Comparison of ENCODE assay signal across 8 cellular contexts in the genomic region with DNA sequence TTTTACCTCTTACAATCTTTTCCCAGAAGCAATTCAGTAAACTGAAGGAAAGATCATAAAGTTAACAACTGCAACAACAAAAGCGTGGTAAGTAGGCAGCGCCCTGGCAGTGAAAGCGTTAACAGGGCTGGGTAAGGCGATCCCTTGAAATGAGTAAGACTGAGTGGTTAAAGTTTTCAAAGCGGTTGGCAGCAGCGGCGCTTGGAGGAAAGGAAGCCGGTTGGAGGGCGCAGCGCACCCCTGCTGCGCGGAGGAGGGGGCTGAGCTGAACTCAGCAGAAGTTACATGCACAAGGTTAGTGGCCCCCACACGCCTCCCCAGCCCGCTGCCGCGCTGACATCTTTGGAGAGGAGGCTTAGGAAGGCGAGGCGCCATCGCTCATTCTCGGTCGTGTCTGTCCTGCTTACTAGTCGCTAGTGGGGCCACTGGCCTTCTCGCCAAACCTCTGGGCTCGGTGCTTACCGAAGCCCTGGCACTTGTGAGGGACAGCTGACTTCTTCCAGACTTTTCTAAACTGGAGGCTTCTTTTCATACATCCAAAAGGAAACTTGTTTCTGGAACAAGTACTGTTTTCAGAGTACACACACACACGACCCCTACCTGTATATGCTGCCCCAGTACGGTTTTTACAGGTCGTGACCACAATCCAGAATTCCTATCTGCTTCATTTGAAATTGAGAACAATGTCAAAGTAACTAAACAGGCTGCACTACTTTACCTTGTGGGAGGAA. TPM values are rescaled to one million over a fixed set of nuclear protein-coding genes. Genes with fewer than 3 reads are reported as not detected.
DNase-seq lines count a peak whose midpoint lies in the region; ATAC-seq and TF ChIP-seq lines count a peak whose summit lies in the region.

A gene with protein sequence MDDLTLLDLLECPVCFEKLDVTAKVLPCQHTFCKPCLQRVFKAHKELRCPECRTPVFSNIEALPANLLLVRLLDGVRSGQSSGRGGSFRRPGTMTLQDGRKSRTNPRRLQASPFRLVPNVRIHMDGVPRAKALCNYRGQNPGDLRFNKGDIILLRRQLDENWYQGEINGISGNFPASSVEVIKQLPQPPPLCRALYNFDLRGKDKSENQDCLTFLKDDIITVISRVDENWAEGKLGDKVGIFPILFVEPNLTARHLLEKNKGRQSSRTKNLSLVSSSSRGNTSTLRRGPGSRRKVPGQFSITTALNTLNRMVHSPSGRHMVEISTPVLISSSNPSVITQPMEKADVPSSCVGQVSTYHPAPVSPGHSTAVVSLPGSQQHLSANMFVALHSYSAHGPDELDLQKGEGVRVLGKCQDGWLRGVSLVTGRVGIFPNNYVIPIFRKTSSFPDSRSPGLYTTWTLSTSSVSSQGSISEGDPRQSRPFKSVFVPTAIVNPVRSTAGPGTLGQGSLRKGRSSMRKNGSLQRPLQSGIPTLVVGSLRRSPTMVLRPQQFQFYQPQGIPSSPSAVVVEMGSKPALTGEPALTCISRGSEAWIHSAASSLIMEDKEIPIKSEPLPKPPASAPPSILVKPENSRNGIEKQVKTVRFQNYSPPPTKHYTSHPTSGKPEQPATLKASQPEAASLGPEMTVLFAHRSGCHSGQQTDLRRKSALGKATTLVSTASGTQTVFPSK (plus strand): TSS at position 178 of the 731 bp plus-strand sequence. CDS start 1,351 bp downstream, outside the sequence.

- no peaks in the 10 kb centered on the region for H3K36me3 Mint-ChIP-seq in glutamatergic neuron (ENCODE audit: unreplicated experiment)

- TF ChIP-seq EP300 in Ishikawa (IDR thresholded peaks at IDR 0.05; ENCODE audit: borderline replicate concordance), result peak; percentile 58; the same call in 1 of the 2 replicates

- H3K9ac ChIP-seq in parathyroid adenoma, result no peak within 1 kb of the TSS

- no peaks in the 10 kb centered on the region for H3K79me2 ChIP-seq in parathyroid adenoma

- TF ChIP-seq CTCF in BJ (IDR thresholded peaks at IDR 0.05; ENCODE audit: insufficient read depth, low read depth, low read length) (no peak), glutamatergic neuron (IDR thresholded peaks at IDR 0.05; ENCODE audit: partially characterized antibody, unreplicated experiment) (no peak), parathyroid adenoma (IDR thresholded peaks at IDR 0.05) (no peak)

- H3K36me3 ChIP-seq in BJ (ENCODE audit: control insufficient read depth, insufficient read depth, low read length), result no peaks in the 10 kb centered on the region
- H3K36me3 ChIP-seq in parathyroid adenoma (ENCODE audit: control insufficient read depth, insufficient read depth, low read length), result no peaks in the 10 kb centered on the region

- H3K9me3 Mint-ChIP-seq in glutamatergic neuron (ENCODE audit: unreplicated experiment), result no peaks in the 10 kb centered on the region

- no peak within 1 kb of the TSS for H3K27ac ChIP-seq in parathyroid adenoma

- no peaks in the 10 kb centered on the region for H3K9me3 ChIP-seq in parathyroid adenoma (ENCODE audit: control insufficient read depth, low read length)

- H3K4me1 ChIP-seq in parathyroid adenoma, result peaks cover 5% of the 10 kb centered on the region

- TF ChIP-seq RAD21 in Ishikawa (IDR thresholded peaks at IDR 0.05; ENCODE audit: low read depth), result peak; percentile 1; the same call in 1 of the 2 replicates

- H3K27ac Mint-ChIP-seq in glutamatergic neuron (ENCODE audit: unreplicated experiment), result no peak within 1 kb of the TSS

- H2AFZ ChIP-seq in parathyroid adenoma, result peak within 1 kb of the TSS; percentile 63

- H3K4me2 ChIP-seq in parathyroid adenoma (ENCODE audit: low read length), result peak within 1 kb of the TSS; percentile 52

- DNase-seq in BJ (ENCODE audit: low read depth) (no peak), glutamatergic neuron (peak; percentile 35)
- peak; percentile 54 to 60 for DNase-seq in activated T-cell treated with anti-CD3 and anti-CD28 coated beads, Interleukin-2, amount 50 U/mL, for 48 hours

- CTCF ChIA-PET in BJ (lab: Yijun Ruan, JAX), result no interaction called here

- peak within 1 kb of the TSS; percentile 83 for H3K4me3 Mint-ChIP-seq in glutamatergic neuron (ENCODE audit: unreplicated experiment)

- POLR2A ChIA-PET in BJ (lab: Charles Lee), result no interaction called here

- H3K4me1 Mint-ChIP-seq in glutamatergic neuron (ENCODE audit: low read depth, unreplicated experiment), result peaks cover 5% of the 10 kb centered on the region

- H3K27me3 Mint-ChIP-seq in glutamatergic neuron (ENCODE audit: unreplicated experiment), result no peaks in the 10 kb centered on the region

- H3K4me3 ChIP-seq in BJ (ENCODE audit: low read depth, low read length), result peak within 1 kb of the TSS; percentile 41
- peak within 1 kb of the TSS; percentile 15 for H3K4me3 ChIP-seq in parathyroid adenoma (ENCODE audit: low read depth, low read length)

- ATAC-seq in GM18873 (IDR thresholded peaks at IDR 0.05; ENCODE audit: low FRiP score, unreplicated experiment) (no peak), GM21723 (IDR thresholded peaks at IDR 0.05; ENCODE audit: unreplicated experiment) (no peak), GM21447 (IDR thresholded peaks at IDR 0.05; ENCODE audit: unreplicated experiment) (no peak)

- H3K27me3 ChIP-seq in BJ (ENCODE audit: control insufficient read depth, insufficient read depth, low read length) (peaks cover 3% of the 10 kb centered on the region), parathyroid adenoma (ENCODE audit: control insufficient read depth, insufficient read depth, low read length) (no peaks in the 10 kb centered on the region)

TF ChIP-seq in Ishikawa, 13 proteins besides CTCF, POLR2A, EP300 and RAD21:
- TF ChIP-seq YY1 (IDR thresholded peaks at IDR 0.05; ENCODE audit: low read depth), result peak; percentile 60; the same call in 1 of the 2 replicates
- TF ChIP-seq, protein P1, sequence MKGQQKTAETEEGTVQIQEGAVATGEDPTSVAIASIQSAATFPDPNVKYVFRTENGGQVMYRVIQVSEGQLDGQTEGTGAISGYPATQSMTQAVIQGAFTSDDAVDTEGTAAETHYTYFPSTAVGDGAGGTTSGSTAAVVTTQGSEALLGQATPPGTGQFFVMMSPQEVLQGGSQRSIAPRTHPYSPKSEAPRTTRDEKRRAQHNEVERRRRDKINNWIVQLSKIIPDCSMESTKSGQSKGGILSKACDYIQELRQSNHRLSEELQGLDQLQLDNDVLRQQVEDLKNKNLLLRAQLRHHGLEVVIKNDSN (IDR thresholded peaks at IDR 0.05), result no peak
- TF ChIP-seq ZBTB7A (IDR thresholded peaks at IDR 0.05; ENCODE audit: low read depth), result peak; percentile 88
- peak; percentile 59; the same call in 1 of the 2 replicates for TF ChIP-seq TAF1 (IDR thresholded peaks at IDR 0.05; ENCODE audit: low read depth)
- no peak for TF ChIP-seq CEBPB (IDR thresholded peaks at IDR 0.05)
- no peak for TF ChIP-seq CREB1 (IDR thresholded peaks at IDR 0.05; ENCODE audit: low read depth)
- TF ChIP-seq NFIC (IDR thresholded peaks at IDR 0.05), result peak; percentile 57; the same call in 1 of the 2 replicates
- peak; percentile 40; the same call in 1 of the 2 replicates for TF ChIP-seq TCF12 (IDR thresholded peaks at IDR 0.05; ENCODE audit: low read depth)
- peak; percentile 13; the same call in 1 of the 2 replicates for TF ChIP-seq FOXM1 (IDR thresholded peaks at IDR 0.05; ENCODE audit: borderline replicate concordance, low read depth)
- TF ChIP-seq, protein P2, sequence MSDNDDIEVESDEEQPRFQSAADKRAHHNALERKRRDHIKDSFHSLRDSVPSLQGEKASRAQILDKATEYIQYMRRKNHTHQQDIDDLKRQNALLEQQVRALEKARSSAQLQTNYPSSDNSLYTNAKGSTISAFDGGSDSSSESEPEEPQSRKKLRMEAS (IDR thresholded peaks at IDR 0.05), result peak; percentile 82
- TF ChIP-seq TEAD4 (IDR thresholded peaks at IDR 0.05), result no peak; the same call in 1 of the 2 replicates

RNA-seq across cellular contexts. Expression of the gene that starts here (rescaled TPM):
- polyA plus RNA-seq in BJ (2011; rRNA removed), result 0.33 and 0.45 TPM in 2 replicates
- 0.82 and 0.90 TPM in 2 replicates for polyA minus RNA-seq in BJ (2011; rRNA and poly(A)+ RNA removed)
- total RNA-seq in glutamatergic neuron (ENCODE audit: unreplicated experiment), result not detected

Comparison
In these comparisons a context has a peak if more than half of its experiments do, and no peak if none do; other contexts are left out.
1. Peak in DNase-seq in glutamatergic neuron; RNA of the gene not detected or under 1 TPM.